Comparison of ENCODE assay signal across 8 cellular contexts in the genomic region with DNA sequence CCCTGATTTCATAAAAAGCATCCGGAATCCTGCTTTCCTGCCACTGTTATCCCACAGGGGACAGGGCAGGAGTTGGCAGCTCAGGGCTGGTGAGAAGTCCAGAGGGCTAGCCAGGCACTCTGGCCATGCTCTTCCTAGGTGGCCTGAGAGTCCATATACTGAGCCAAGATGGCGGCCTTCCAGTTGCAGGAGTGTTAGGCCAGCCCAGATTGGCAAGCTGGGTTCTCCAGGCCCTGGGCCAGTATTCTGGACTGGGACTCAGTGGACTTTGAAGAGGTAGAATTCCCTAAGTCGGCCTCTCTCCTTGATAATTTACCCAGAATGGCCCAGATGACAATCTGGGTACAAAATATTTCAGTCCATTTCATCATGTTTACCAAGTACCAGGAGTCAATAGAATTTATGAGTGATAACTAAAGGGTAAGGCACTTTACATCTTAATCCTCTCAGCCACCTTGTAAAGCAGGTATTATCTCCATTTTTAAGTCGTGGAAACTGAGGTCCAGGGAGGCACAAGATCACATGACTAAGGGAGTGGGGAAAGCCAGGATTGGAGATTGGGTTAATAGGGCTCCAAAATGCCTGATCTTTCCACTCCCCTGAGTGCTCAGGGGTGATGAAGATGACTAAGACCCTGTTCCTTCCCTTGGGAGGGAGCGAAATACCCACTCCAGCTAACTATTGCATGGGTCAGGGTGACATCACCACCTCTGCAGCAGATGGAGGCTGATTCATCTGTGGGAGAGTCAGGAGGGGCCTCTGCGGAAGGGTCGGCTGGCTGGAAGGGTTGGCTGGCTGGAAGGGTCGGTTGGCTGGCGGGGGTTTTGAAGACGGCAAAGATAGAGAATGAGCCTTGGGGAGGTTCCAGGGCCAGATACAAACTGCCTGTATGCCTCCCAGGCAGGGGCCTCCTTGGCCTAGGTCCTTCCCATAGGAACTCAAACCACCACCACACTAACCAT. TPM values are rescaled to one million over a fixed set of nuclear protein-coding genes. Genes with fewer than 3 reads are reported as not detected.
A peak's percentile ranks its signal among the peaks of the same experiment; 100 is the strongest.
DNase-seq lines count a peak whose midpoint lies in the region; ATAC-seq, FAIRE-seq and TF ChIP-seq lines count a peak whose summit lies in the region.

No MANE protein-coding gene starts in this region.

- H3K9me3 Mint-ChIP-seq in activated CD8-positive, alpha-beta T cell treated with anti-CD3 and anti-CD28 coated beads, Interleukin-2, amount 10 ng/mL, durations not matched to agents 7 days and 5 days (ENCODE audit: insufficient read depth): no peaks in the 10 kb centered on the region

- H4K20me1 ChIP-seq in BLaER1 treated with 17β-estradiol and CSF1 and Interleukin-3, amounts not matched to agents 10 nM and 100 nM: peaks cover 4 to 32% (median 20%) of the 10 kb centered on the region in 11 experiments; a peak in 12 of 22 replicates

- peak overlapping the region; percentile 92 to 100 (median 99) for H3K4me2 ChIP-seq in BLaER1 treated with 17β-estradiol and CSF1 and Interleukin-3, amounts not matched to agents 10 nM and 100 nM

- H3K4me1 ChIP-seq in BLaER1 treated with 17β-estradiol and CSF1 and Interleukin-3, amounts not matched to agents 10 nM and 100 nM: peaks cover 14 to 67% (median 63%) of the 10 kb centered on the region in 10 experiments

- H3K36me3 ChIP-seq in BLaER1 treated with 17β-estradiol and CSF1 and Interleukin-3, amounts not matched to agents 10 nM and 100 nM: peaks cover 0 to 6% (median 0%) of the 10 kb centered on the region in 11 experiments; a peak in 3 of 22 replicates

- peak; percentile 94 for FAIRE-seq in HTR-8/SVneo (lab: Jason Lieb, UNC)

- H3K4me1 Mint-ChIP-seq in activated CD8-positive, alpha-beta T cell treated with anti-CD3 and anti-CD28 coated beads, Interleukin-2, amount 10 ng/mL, durations not matched to agents 7 days and 5 days (ENCODE audit: low read depth): peaks cover 37% of the 10 kb centered on the region

- POLR2A ChIA-PET in activated CD8-positive, alpha-beta T cell treated with anti-CD3 and anti-CD28 coated beads, Interleukin-2, amount 10 ng/mL, durations not matched to agents 7 days and 5 days (lab: Charles Lee): interaction anchor here (1.2 to 2.2 kb wide), 3 partner anchors 8 to 97 kb away, joined by 4 to 27 read pairs (median 4); a partner anchor contains a TSS

- no peaks in the 10 kb centered on the region for H3K27me3 Mint-ChIP-seq in activated CD8-positive, alpha-beta T cell treated with anti-CD3 and anti-CD28 coated beads, Interleukin-2, amount 10 ng/mL, durations not matched to agents 7 days and 5 days (ENCODE audit: low read depth)

- peak overlapping the region; percentile 73 for H3K4me3 Mint-ChIP-seq in activated CD8-positive, alpha-beta T cell treated with anti-CD3 and anti-CD28 coated beads, Interleukin-2, amount 10 ng/mL, durations not matched to agents 7 days and 5 days

- ATAC-seq in activated CD8-positive, alpha-beta T cell treated with anti-CD3 and anti-CD28 coated beads, Interleukin-2, amount 10 ng/mL, durations not matched to agents 7 days and 5 days: no peak
- no peak for ATAC-seq in HG02610 (IDR thresholded peaks at IDR 0.05; ENCODE audit: unreplicated experiment)

- no peaks in the 10 kb centered on the region for H3K27me3 ChIP-seq in BLaER1 treated with 17β-estradiol and CSF1 and Interleukin-3, amounts not matched to agents 10 nM and 100 nM

- TF ChIP-seq CTCF in fibroblast of villous mesenchyme (IDR thresholded peaks at IDR 0.05; ENCODE audit: insufficient read depth, low read depth, low read length) (no peak), GM20000 (IDR thresholded peaks at IDR 0.05; ENCODE audit: extremely low read depth, missing control alignments) (no peak)

- no peaks in the 10 kb centered on the region for H3K9me3 ChIP-seq in BLaER1 treated with 17β-estradiol and CSF1 and Interleukin-3, amounts not matched to agents 10 nM and 100 nM (replicated peaks in 1 of 11)

- peak overlapping the region in 10 of 11 experiments; percentile 87 to 98 (median 94); a peak in 18 of 22 replicates for H3K9ac ChIP-seq in BLaER1 treated with 17β-estradiol and CSF1 and Interleukin-3, amounts not matched to agents 10 nM and 100 nM

- peak overlapping the region in 10 of 11 experiments; percentile 87 to 97 (median 94); a peak in 20 of 22 replicates for H3K27ac ChIP-seq in BLaER1 treated with 17β-estradiol and CSF1 and Interleukin-3, amounts not matched to agents 10 nM and 100 nM

- peak overlapping the region; percentile 78 for H3K27ac Mint-ChIP-seq in activated CD8-positive, alpha-beta T cell treated with anti-CD3 and anti-CD28 coated beads, Interleukin-2, amount 10 ng/mL, durations not matched to agents 7 days and 5 days

- H3K36me3 Mint-ChIP-seq in activated CD8-positive, alpha-beta T cell treated with anti-CD3 and anti-CD28 coated beads, Interleukin-2, amount 10 ng/mL, durations not matched to agents 7 days and 5 days (ENCODE audit: low read depth): no peaks in the 10 kb centered on the region

- peak overlapping the region in 7 of 10 experiments; percentile 75 to 93 (median 86); a peak in 10 of 20 replicates for H3K4me3 ChIP-seq in BLaER1 treated with 17β-estradiol and CSF1 and Interleukin-3, amounts not matched to agents 10 nM and 100 nM
- H3K4me3 ChIP-seq in fibroblast of villous mesenchyme (ENCODE audit: low read depth, low read length): peak overlapping the region; percentile 56

- DNase-seq in HTR-8/SVneo (ENCODE audit: insufficient read length, low spot score) (peak; percentile 91), fibroblast of villous mesenchyme (ENCODE audit: low read depth) (peak; percentile 98), nucleus accumbens (lab: John Stamatoyannopoulos, UW) (peak in 38 of 56 donors; percentile 7 to 85 (median 45)), GM20000 (ENCODE audit: low spot score) (no peak), HuH-7 (ENCODE audit: low spot score) (no peak)
- no peak for DNase-seq in activated CD8-positive, alpha-beta T cell treated with anti-CD3 and anti-CD28 coated beads, Interleukin-2, amount 10 ng/mL, durations not matched to agents 7 days and 5 days

- CTCF ChIA-PET in activated CD8-positive, alpha-beta T cell treated with anti-CD3 and anti-CD28 coated beads, Interleukin-2, amount 10 ng/mL, durations not matched to agents 7 days and 5 days (lab: Charles Lee): interaction anchor here (1.0 to 1.9 kb wide), 5 partner anchors 8 to 97 kb away, joined by 3 to 19 read pairs (median 4); a partner anchor contains a TSS

RNA-seq across cellular contexts. Expression of a gene that starts 1.2 kb away (rescaled TPM):
- total RNA-seq in activated CD8-positive, alpha-beta T cell treated with anti-CD3 and anti-CD28 coated beads, Interleukin-2, amount 10 ng/mL, durations not matched to agents 7 days and 5 days: 10 to 100 TPM; 21.3 to 24.5 TPM
- 39.3 and 47.9 TPM in 2 replicates for total RNA-seq in fibroblast of villous mesenchyme

RNA-seq across cellular contexts. Expression of a gene that starts 48.5 kb away (rescaled TPM):
- total RNA-seq in activated CD8-positive, alpha-beta T cell treated with anti-CD3 and anti-CD28 coated beads, Interleukin-2, amount 10 ng/mL, durations not matched to agents 7 days and 5 days: not detected
- 0.32 TPM in 1 of 2 replicates, not detected in the other for total RNA-seq in fibroblast of villous mesenchyme

RNA-seq across cellular contexts. Expression of a gene that starts 48.6 kb away (rescaled TPM):
- 10 to 100 TPM; 71.7 to 73.8 TPM for total RNA-seq in activated CD8-positive, alpha-beta T cell treated with anti-CD3 and anti-CD28 coated beads, Interleukin-2, amount 10 ng/mL, durations not matched to agents 7 days and 5 days
- total RNA-seq in fibroblast of villous mesenchyme: 28.9 and 34.5 TPM in 2 replicates

RNA-seq across cellular contexts. Expression of a gene that starts 55.6 kb away (rescaled TPM):
- 100 to 1,000 TPM; 391 to 410 TPM for total RNA-seq in activated CD8-positive, alpha-beta T cell treated with anti-CD3 and anti-CD28 coated beads, Interleukin-2, amount 10 ng/mL, durations not matched to agents 7 days and 5 days
- 230 and 285 TPM in 2 replicates for total RNA-seq in fibroblast of villous mesenchyme

Comparison
In these comparisons a context has a peak if more than half of its experiments do, and no peak if none do; other contexts are left out.
1. DNase-seq: peak in HTR-8/SVneo (single experiment), fibroblast of villous mesenchyme (single experiment) and nucleus accumbens (38 of 56); none in activated CD8-positive, alpha-beta T cell treated with anti-CD3 and anti-CD28 coated beads, Interleukin-2, amount 10 ng/mL, durations not matched to agents 7 days and 5 days (single experiment), GM20000 (single experiment) and HuH-7 (single experiment).